ENCODE assay signal across 20 cellular contexts in the genomic region with DNA sequence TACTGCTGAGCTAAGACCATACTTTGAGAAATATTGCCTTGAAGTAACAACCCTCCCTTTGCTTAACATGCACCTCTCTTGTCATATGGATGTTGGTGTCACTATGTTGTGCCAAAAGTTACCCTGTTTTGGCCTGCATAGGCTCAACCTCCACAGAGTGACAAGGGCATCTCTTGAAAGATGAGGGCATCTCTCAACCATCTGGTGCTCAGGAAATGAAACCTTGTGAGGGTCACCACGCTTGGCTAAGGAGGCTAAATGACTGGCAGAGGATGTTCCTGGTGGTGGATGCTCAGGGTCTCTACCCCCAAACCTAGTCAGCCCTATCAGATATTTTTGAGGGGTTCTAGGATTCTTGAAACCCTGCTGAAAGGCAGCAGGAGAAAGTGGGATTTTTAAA. TPM values are rescaled to one million over a fixed set of nuclear protein-coding genes. Genes with fewer than 3 reads are reported as not detected.
A peak's percentile ranks its signal among the peaks of the same experiment; 100 is the strongest.
DNase-seq lines count a peak whose midpoint lies in the region; ATAC-seq, FAIRE-seq and TF ChIP-seq lines count a peak whose summit lies in the region.
"Had no signal": no experiment of that assay in that cellular context is flagged by ENCODE, and none has a peak within 500 bp of the region (broad histone marks: within the 10 kb centered on the region; RNA-seq: fewer than 3 reads in every experiment).

No MANE protein-coding gene starts in this region.

- intact Hi-C loops in MCF 10A (cut with micrococcal nuclease) = no loop called here

- no peak overlapping the region for H3K4me3 Mint-ChIP-seq in MCF 10A (ENCODE audit: unreplicated experiment)
- H3K4me3 Mint-ChIP-seq: CD4-positive, alpha-beta memory T cell; H9 had no signal

- no peak overlapping the region for H3K27ac Mint-ChIP-seq in MCF 10A (ENCODE audit: low read depth, unreplicated experiment)
- H3K27ac Mint-ChIP-seq: CD4-positive, alpha-beta memory T cell; H9 had no signal

- POLR2A ChIA-PET in MCF 10A (lab: Yijun Ruan, JAX) = no interaction called here

- peaks cover 11% of the 10 kb centered on the region for H3K4me1 Mint-ChIP-seq in MCF 10A (ENCODE audit: insufficient read depth, unreplicated experiment)

- FAIRE-seq in GM12891 (lab: Jason Lieb, UNC) = peak; percentile 78
- FAIRE-seq: D721Med, G401.6 had no signal

- TF ChIP-seq CTCF in MCF 10A (IDR thresholded peaks at IDR 0.05; ENCODE audit: unreplicated experiment) = no peak

- BruUV-seq in MCF 10A (replicated peaks; lab: Mats Ljungman, UMichigan) = no TSS peak

- no peaks in the 10 kb centered on the region for H3K9me3 Mint-ChIP-seq in MCF 10A (ENCODE audit: unreplicated experiment)
- H3K9me3 Mint-ChIP-seq: H9 had no signal

- DNase-seq in GM12891 (ENCODE audit: insufficient read length, low spot score) = no peak
- DNase-seq in left kidney (ENCODE audit: low read depth, low spot score) = peak; percentile 7
- no peak for DNase-seq in HPDE6-E6E7 (ENCODE audit: extremely low spot score)
- no peak for DNase-seq in SIG-M5 (lab: John Stamatoyannopoulos, UW)
- DNase-seq in MCF 10A (ENCODE audit: unreplicated experiment) = no peak
- no peak for DNase-seq in pons (ENCODE audit: low spot score)
- DNase-seq: AML-193; CD4-positive, alpha-beta memory T cell; DMS79 treated with DMSO at 0.1 percent for 48 hours; H9; NCI-H1417; NCI-H2029 treated with DMSO at 0.1 percent for 48 hours; NCI-H510A treated with DMSO at 0.1 percent for 48 hours; SW 1271 had no signal

- ATAC-seq in GM18909 (IDR thresholded peaks at IDR 0.05; ENCODE audit: poor library complexity, unreplicated experiment) (peak; percentile 49), HG03354 (IDR thresholded peaks at IDR 0.05; ENCODE audit: poor library complexity, severe bottlenecking, unreplicated experiment) (peak; percentile 50)

- CTCF ChIA-PET in MCF 10A (lab: Yijun Ruan, JAX) = no interaction called here

- no peak for TF ChIP-seq POLR2A in GM12891 (IDR thresholded peaks at IDR 0.05; ENCODE audit: low read depth, low read length)

- no peaks in the 10 kb centered on the region for H3K27me3 Mint-ChIP-seq in MCF 10A (ENCODE audit: insufficient read depth, unreplicated experiment)

- H3K36me3 Mint-ChIP-seq in MCF 10A (ENCODE audit: insufficient read depth, unreplicated experiment) = no peaks in the 10 kb centered on the region
- H3K36me3 Mint-ChIP-seq: CD4-positive, alpha-beta memory T cell had no signal

TF ChIP-seq in GM12891, 5 proteins besides CTCF, POLR2A, EP300 and RAD21:
- TF ChIP-seq POU2F2 (IDR thresholded peaks at IDR 0.05; ENCODE audit: low read depth, low read length) (no peak), TAF1 (IDR thresholded peaks at IDR 0.05; ENCODE audit: low read depth, low read length) (no peak), POLR2AphosphoS5 (IDR thresholded peaks at IDR 0.05; ENCODE audit: low read depth, low read length) (no peak), PAX5 (IDR thresholded peaks at IDR 0.05; ENCODE audit: insufficient read depth, low read length, severe bottlenecking) (no peak), SPI1 (IDR thresholded peaks at IDR 0.05; ENCODE audit: low read depth, low read length) (no peak)
TF ChIP-seq in GM12891: peak in this region for 0.

RNA-seq across cellular contexts. Expression of gene LHCGR, which starts 2.3 kb away (rescaled TPM):
- polyA plus RNA-seq in GM12891 (2012; ENCODE audit: low read depth, missing spikeins) = not detected
- total RNA-seq in MCF 10A (2022) = not detected in 2 replicates
- total RNA-seq: A673; CD4-positive, alpha-beta memory T cell; SJSA1 had no signal
- polyA plus RNA-seq: CD4-positive, alpha-beta memory T cell had no signal
